7 cellular contexts compared by ENCODE assay signal in the genomic region with DNA sequence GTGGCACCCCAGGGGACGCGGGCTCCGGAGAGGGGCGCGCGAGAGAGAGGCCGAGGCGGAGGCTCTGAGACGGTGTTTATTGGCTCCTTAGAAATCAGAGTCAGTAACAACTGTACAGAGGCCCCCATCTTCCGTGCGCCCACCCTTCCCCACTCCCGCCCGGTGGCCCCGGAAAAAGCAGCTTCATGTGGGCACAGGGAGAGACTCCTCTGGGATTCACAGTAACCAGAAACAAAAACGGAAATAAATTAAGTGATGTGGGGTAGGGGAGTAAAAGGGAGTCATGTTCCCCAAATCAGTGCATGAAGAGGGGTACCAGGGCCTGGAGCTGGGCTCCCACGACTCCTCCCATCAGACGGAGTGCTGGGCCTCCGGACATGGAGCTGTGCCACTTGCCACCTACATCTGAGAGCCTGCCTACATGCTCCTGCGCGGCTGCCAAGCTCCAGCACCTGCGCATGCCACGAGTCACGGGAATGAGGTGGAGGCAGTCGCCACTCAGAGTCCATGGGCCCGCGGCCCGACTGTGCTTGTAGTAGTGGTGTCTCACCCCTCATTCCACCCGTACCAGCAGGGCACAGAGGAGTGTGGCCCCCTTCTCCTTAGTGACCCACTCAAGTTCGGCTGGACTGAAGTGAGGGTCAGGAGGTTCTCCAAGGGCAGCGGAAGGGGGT. TPM values are rescaled to one million over a fixed set of nuclear protein-coding genes. Genes with fewer than 3 reads are reported as not detected.
A peak's percentile ranks its signal among the peaks of the same experiment; 100 is the strongest.
DNase-seq lines count a peak whose midpoint lies in the region; ATAC-seq and TF ChIP-seq lines count a peak whose summit lies in the region.

No MANE protein-coding gene starts in this region.

- H3K36me3 ChIP-seq in left ventricle myocardium inferior (peaks cover 83% of the 10 kb centered on the region), skeletal muscle tissue (ENCODE audit: control insufficient read depth in 3 of 3, insufficient read depth in 3 of 3, low read length in 3 of 3) (peaks cover 62 to 75% (median 71%) of the 10 kb centered on the region in 3 donors)

- no peaks in the 10 kb centered on the region for H3K27me3 ChIP-seq in left ventricle myocardium inferior (ENCODE audit: low read depth)
- H3K27me3 ChIP-seq in skeletal muscle tissue (ENCODE audit: control insufficient read depth in 3 of 3, insufficient read depth in 3 of 3, low read length in 3 of 3): no peaks in the 10 kb centered on the region

- H3K36me3 Mint-ChIP-seq in WTC11: peaks cover 47% of the 10 kb centered on the region

- CTCF ChIA-PET in WTC11 (lab: Charles Lee): interaction anchor here (0.8 to 3.3 kb wide), 5 partner anchors 14 to 245 kb away, joined by 3 to 19 read pairs (median 6); a partner anchor contains a TSS

- POLR2A ChIA-PET in WTC11 (lab: Charles Lee): interaction anchor here (0.6 to 3.9 kb wide), 3 partner anchors 14 to 128 kb away, joined by 4 to 21 read pairs (median 5); a partner anchor contains a TSS

- H3K4me1 ChIP-seq in left ventricle myocardium inferior (peaks cover 53% of the 10 kb centered on the region), skeletal muscle tissue (ENCODE audit: control insufficient read depth in 3 of 3, insufficient read depth in 3 of 3, low read length in 3 of 3) (peaks cover 38 to 47% (median 42%) of the 10 kb centered on the region in 3 donors)

- TF ChIP-seq CTCF in HFF-Myc (IDR thresholded peaks at IDR 0.05; ENCODE audit: low read depth, low read length, missing control alignments) (no peak), WTC11 (IDR thresholded peaks at IDR 0.05) (no peak), left ventricle myocardium inferior (IDR thresholded peaks at IDR 0.05; ENCODE audit: borderline replicate concordance) (no peak)

- peak overlapping the region; percentile 66 for H3K4me3 ChIP-seq in HFF-Myc (replicated peaks; ENCODE audit: low read depth, low read length)
- H3K4me3 ChIP-seq in left ventricle myocardium inferior: peak overlapping the region; percentile 84
- peak overlapping the region; percentile 83 to 97 (median 92) for H3K4me3 ChIP-seq in skeletal muscle tissue (ENCODE audit: low read length in 3 of 3)

- H3K27ac ChIP-seq in left ventricle myocardium inferior (replicated peaks) (peak overlapping the region; percentile 97), skeletal muscle tissue (ENCODE audit: low read depth, low read length) (peak overlapping the region; percentile 89)

- no peaks in the 10 kb centered on the region for H3K9me3 ChIP-seq in left ventricle myocardium inferior (replicated peaks)
- no peaks in the 10 kb centered on the region for H3K9me3 ChIP-seq in skeletal muscle tissue (ENCODE audit: control insufficient read depth in 3 of 3, low read length in 3 of 3)

- H3K9ac ChIP-seq in skeletal muscle tissue (ENCODE audit: low read depth in 1 of 3, low read length in 3 of 3): peak overlapping the region; percentile 80 to 93 (median 88)

- H3K27me3 Mint-ChIP-seq in WTC11 (ENCODE audit: low read depth): no peaks in the 10 kb centered on the region

- H3K27ac Mint-ChIP-seq in WTC11: peak overlapping the region; percentile 57

- DNase-seq in HFF-Myc (ENCODE audit: extremely low read depth, low read depth) (no peak), WTC11 (ENCODE audit: low spot score) (no peak), left ventricle myocardium inferior (no peak), DMS153 treated with DMSO at 0.1 percent for 48 hours (lab: John Stamatoyannopoulos, UW; ENCODE audit: unreplicated experiment) (no peak)
- no peak for DNase-seq in stimulated activated CD4-positive, alpha-beta T cell treated with anti-CD3 and anti-CD28 coated beads, Interleukin-1b, Interleukin-23, amount 100 ng/mL, for 48 hours
- no peak for DNase-seq in stimulated activated CD4-positive, alpha-beta T cell treated with anti-CD3 and anti-CD28 coated beads, Interleukin-12 subunit alpha, Interleukin-12 subunit beta, amount 100 ng/mL, for 4 hours

- no peak; the same call in 1 of the 2 replicates for ATAC-seq in WTC11

- intact Hi-C loops in left ventricle myocardium inferior (cut with micrococcal nuclease): no loop called here

- peak overlapping the region; percentile 75 for H3K4me3 Mint-ChIP-seq in WTC11

- H3K9me3 Mint-ChIP-seq in WTC11: no peaks in the 10 kb centered on the region

- H3K4me1 Mint-ChIP-seq in WTC11: peaks cover 22% of the 10 kb centered on the region

TF ChIP-seq in WTC11, 78 proteins besides CTCF, POLR2A, EP300 and RAD21:
- TF ChIP-seq TP53 (CRISPR knock-in tag; IDR thresholded peaks at IDR 0.05) (0 out of 2 replicates have a peak, but pooled peaks have one; percentile 10), RELA (CRISPR knock-in tag; IDR thresholded peaks at IDR 0.05; ENCODE audit: borderline replicate concordance) (no peak), HMGA2 (CRISPR knock-in tag; IDR thresholded peaks at IDR 0.05) (no peak), ZBTB21 (CRISPR knock-in tag; IDR thresholded peaks at IDR 0.05; ENCODE audit: borderline replicate concordance) (0 out of 2 replicates have a peak, but pooled peaks have one; percentile 6), GRHL2 (CRISPR knock-in tag; IDR thresholded peaks at IDR 0.05; ENCODE audit: insufficient replicate concordance, severe bottlenecking) (no peak), SP1 (CRISPR knock-in tag; conservative IDR thresholded peaks at IDR 0.05) (no peak), ZNF416 (CRISPR knock-in tag; IDR thresholded peaks at IDR 0.05) (no peak), OVOL2 (CRISPR knock-in tag; IDR thresholded peaks at IDR 0.05; ENCODE audit: borderline replicate concordance) (no peak), JUN (CRISPR knock-in tag; IDR thresholded peaks at IDR 0.05) (no peak)
- TF ChIP-seq, protein P1, sequence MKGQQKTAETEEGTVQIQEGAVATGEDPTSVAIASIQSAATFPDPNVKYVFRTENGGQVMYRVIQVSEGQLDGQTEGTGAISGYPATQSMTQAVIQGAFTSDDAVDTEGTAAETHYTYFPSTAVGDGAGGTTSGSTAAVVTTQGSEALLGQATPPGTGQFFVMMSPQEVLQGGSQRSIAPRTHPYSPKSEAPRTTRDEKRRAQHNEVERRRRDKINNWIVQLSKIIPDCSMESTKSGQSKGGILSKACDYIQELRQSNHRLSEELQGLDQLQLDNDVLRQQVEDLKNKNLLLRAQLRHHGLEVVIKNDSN (CRISPR knock-in tag; IDR thresholded peaks at IDR 0.05): no peak
- TF ChIP-seq, protein P2, sequence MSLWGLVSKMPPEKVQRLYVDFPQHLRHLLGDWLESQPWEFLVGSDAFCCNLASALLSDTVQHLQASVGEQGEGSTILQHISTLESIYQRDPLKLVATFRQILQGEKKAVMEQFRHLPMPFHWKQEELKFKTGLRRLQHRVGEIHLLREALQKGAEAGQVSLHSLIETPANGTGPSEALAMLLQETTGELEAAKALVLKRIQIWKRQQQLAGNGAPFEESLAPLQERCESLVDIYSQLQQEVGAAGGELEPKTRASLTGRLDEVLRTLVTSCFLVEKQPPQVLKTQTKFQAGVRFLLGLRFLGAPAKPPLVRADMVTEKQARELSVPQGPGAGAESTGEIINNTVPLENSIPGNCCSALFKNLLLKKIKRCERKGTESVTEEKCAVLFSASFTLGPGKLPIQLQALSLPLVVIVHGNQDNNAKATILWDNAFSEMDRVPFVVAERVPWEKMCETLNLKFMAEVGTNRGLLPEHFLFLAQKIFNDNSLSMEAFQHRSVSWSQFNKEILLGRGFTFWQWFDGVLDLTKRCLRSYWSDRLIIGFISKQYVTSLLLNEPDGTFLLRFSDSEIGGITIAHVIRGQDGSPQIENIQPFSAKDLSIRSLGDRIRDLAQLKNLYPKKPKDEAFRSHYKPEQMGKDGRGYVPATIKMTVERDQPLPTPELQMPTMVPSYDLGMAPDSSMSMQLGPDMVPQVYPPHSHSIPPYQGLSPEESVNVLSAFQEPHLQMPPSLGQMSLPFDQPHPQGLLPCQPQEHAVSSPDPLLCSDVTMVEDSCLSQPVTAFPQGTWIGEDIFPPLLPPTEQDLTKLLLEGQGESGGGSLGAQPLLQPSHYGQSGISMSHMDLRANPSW (CRISPR knock-in tag; conservative IDR thresholded peaks at IDR 0.05; ENCODE audit: low read depth): no peak
- TF ChIP-seq, protein P3, sequence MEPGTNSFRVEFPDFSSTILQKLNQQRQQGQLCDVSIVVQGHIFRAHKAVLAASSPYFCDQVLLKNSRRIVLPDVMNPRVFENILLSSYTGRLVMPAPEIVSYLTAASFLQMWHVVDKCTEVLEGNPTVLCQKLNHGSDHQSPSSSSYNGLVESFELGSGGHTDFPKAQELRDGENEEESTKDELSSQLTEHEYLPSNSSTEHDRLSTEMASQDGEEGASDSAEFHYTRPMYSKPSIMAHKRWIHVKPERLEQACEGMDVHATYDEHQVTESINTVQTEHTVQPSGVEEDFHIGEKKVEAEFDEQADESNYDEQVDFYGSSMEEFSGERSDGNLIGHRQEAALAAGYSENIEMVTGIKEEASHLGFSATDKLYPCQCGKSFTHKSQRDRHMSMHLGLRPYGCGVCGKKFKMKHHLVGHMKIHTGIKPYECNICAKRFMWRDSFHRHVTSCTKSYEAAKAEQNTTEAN (CRISPR knock-in tag; IDR thresholded peaks at IDR 0.05): no peak
- TF ChIP-seq, protein P4, sequence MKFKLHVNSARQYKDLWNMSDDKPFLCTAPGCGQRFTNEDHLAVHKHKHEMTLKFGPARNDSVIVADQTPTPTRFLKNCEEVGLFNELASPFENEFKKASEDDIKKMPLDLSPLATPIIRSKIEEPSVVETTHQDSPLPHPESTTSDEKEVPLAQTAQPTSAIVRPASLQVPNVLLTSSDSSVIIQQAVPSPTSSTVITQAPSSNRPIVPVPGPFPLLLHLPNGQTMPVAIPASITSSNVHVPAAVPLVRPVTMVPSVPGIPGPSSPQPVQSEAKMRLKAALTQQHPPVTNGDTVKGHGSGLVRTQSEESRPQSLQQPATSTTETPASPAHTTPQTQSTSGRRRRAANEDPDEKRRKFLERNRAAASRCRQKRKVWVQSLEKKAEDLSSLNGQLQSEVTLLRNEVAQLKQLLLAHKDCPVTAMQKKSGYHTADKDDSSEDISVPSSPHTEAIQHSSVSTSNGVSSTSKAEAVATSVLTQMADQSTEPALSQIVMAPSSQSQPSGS (CRISPR knock-in tag; IDR thresholded peaks at IDR 0.05; ENCODE audit: borderline replicate concordance, low read depth): no peak
TF ChIP-seq in WTC11: peak in this region for 2.

RNA-seq across cellular contexts. Expression of a gene that starts 0.5 kb away (rescaled TPM):
- total RNA-seq in WTC11 (2021) (42.2 to 55.9 TPM (median 44.7 TPM) in 3 replicates), left ventricle myocardium inferior (66.1 TPM), skeletal muscle tissue (24.5 TPM)

RNA-seq across cellular contexts. Expression of a gene that starts 8.3 kb away (rescaled TPM):
- total RNA-seq in WTC11 (2021): 929 to 1,021 TPM (median 936 TPM) in 3 replicates
- total RNA-seq in left ventricle myocardium inferior: 250 TPM
- total RNA-seq in skeletal muscle tissue: 185 TPM

RNA-seq across cellular contexts. Expression of a gene that starts 13.4 kb away (rescaled TPM):
- total RNA-seq in WTC11 (2021) (44.3 to 64.4 TPM (median 50.2 TPM) in 3 replicates), left ventricle myocardium inferior (31.9 TPM), skeletal muscle tissue (19.8 TPM)

RNA-seq across cellular contexts. Expression of a gene that starts 20.6 kb away (rescaled TPM):
- total RNA-seq in WTC11 (2021) (58.6 to 63.9 TPM (median 60.6 TPM) in 3 replicates), left ventricle myocardium inferior (13.4 TPM), skeletal muscle tissue (2.1 TPM)

RNA-seq across cellular contexts. Expression of a gene that starts 21.3 kb away (rescaled TPM):
- 26.8 to 36.5 TPM (median 35.2 TPM) in 3 replicates for total RNA-seq in WTC11 (2021)
- 0.77 TPM for total RNA-seq in left ventricle myocardium inferior
- total RNA-seq in skeletal muscle tissue: 0.52 TPM
